2 cellular contexts compared by ENCODE assay signal in genomic region chr16:2117960-2118722, GRCh38. TPM values are rescaled to one million over a fixed set of nuclear protein-coding genes. Genes with fewer than 3 reads are reported as not detected.
"Had no signal": no experiment of that assay in that cellular context is flagged by ENCODE, and none has a peak within 500 bp of the region (broad histone marks: within the 10 kb centered on the region; RNA-seq: fewer than 3 reads in every experiment).

No MANE protein-coding gene starts in this region.

RNA-seq across cellular contexts. Expression of gene RAB26, which starts 30.3 kb away (rescaled TPM):
- total RNA-seq: naive thymus-derived CD8-positive, alpha-beta T cell; thoracic aorta had no signal
